In the genomic region with DNA sequence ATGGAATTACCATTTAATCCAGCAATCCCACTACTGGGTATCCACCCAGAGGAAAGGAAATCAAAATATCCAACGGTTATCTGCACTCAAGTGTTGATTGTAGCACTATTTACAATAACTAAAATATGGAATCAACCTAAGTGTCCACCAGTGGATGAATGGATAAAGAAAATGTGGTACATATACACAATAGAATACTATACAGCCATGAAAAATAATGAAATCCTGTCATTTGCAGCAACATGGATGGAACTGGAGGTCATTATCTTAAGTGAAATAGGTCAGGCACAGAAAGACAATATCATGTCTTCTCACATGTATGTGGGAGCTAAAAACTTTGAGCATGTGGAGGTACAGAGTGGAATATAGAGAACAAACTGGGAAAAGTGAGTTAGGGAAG, we compare ENCODE assay signal across 8 cellular contexts.
"Had no signal": no experiment of that assay in that cellular context is flagged by ENCODE, and none has a peak within 500 bp of the region (broad histone marks: within the 10 kb centered on the region; RNA-seq: fewer than 3 reads in every experiment).

No MANE protein-coding gene starts in this region.

- H3K27ac Mint-ChIP-seq: IgD-negative memory B cell had no signal

- H3K9ac ChIP-seq: KMS-11 had no signal

- H3K27ac ChIP-seq: HL-60, KMS-11 had no signal

- FAIRE-seq: HepG2, HTR-8/SVneo had no signal

- H3K4me3 Mint-ChIP-seq: IgD-negative memory B cell had no signal

- H3K4me1 Mint-ChIP-seq: IgD-negative memory B cell had no signal

- DNase-seq: IMR-90, KBM-7, KG1 had no signal

- H3K4me2 ChIP-seq: KMS-11 had no signal

- ATAC-seq: HepG2 had no signal
